12 cellular contexts compared by ENCODE assay signal in genomic region chr16:17328971-17329370, GRCh38.
DNase-seq lines count a peak whose midpoint lies in the region; TF ChIP-seq lines count a peak whose summit lies in the region.
"Had no signal": no experiment of that assay in that cellular context is flagged by ENCODE, and none has a peak within 500 bp of the region (broad histone marks: within the 10 kb centered on the region; RNA-seq: fewer than 3 reads in every experiment).

No MANE protein-coding gene starts in this region.

- H3K18ac ChIP-seq in mesenchymal stem cell (ENCODE audit: low read depth in 1 of 2, low read length in 2 of 2) = no peak overlapping the region

- H3K79me1 ChIP-seq in mesenchymal stem cell (replicated peaks; ENCODE audit: low read length, poor library complexity, severe bottlenecking) = no peaks in the 10 kb centered on the region

- no peak overlapping the region for H2BK120ac ChIP-seq in mesenchymal stem cell (ENCODE audit: low read depth, low read length)

- H3K14ac ChIP-seq in mesenchymal stem cell (ENCODE audit: low read length in 2 of 2) = no peak overlapping the region

- H4K91ac ChIP-seq in mesenchymal stem cell (ENCODE audit: low read length) = no peak overlapping the region

- no peaks in the 10 kb centered on the region for H3K9me3 ChIP-seq in mesenchymal stem cell (ENCODE audit: control insufficient read depth, low read length)
- H3K9me3 ChIP-seq in testis = no peaks in the 10 kb centered on the region
- H3K9me3 ChIP-seq: body of pancreas had no signal

- H3K23ac ChIP-seq in mesenchymal stem cell (ENCODE audit: low read length in 2 of 2) = no peak overlapping the region

- intact Hi-C loops in testis (cut with DNase I; ENCODE audit: low total_unique reads) = no loop called here

- no peak overlapping the region for H2BK5ac ChIP-seq in mesenchymal stem cell (ENCODE audit: low read depth, low read length, poor library complexity, severe bottlenecking)

- peak; percentile 83 for DNase-seq in NCI-H1694 treated with DMSO at 0.1 percent for 48 hours (lab: John Stamatoyannopoulos, UW)
- DNase-seq in coronary artery (ENCODE audit: low spot score) = no peak
- no peak for DNase-seq in mesenchymal stem cell
- peak; percentile 43 for DNase-seq in testis
- DNase-seq in GOT3 (lab: John Stamatoyannopoulos, UW) = no peak
- DNase-seq in NCI-H1417 treated with DMSO at 0.1 percent for 48 hours (lab: John Stamatoyannopoulos, UW) = no peak
- no peak for DNase-seq in retina
- no peak for DNase-seq in NCI-H1105 treated with DMSO at 0.1 percent for 48 hours (lab: John Stamatoyannopoulos, UW)
- DNase-seq: activated CD4-positive, alpha-beta T cell treated with anti-CD3 and anti-CD28 coated beads, Interleukin-2, amount 50 U/mL, for 4 hours; body of pancreas; CD8-positive, alpha-beta T cell; GF-D8 had no signal

- TF ChIP-seq CTCF in coronary artery (IDR thresholded peaks at IDR 0.05) (no peak), testis (IDR thresholded peaks at IDR 0.05) (no peak)

- H3K4me1 ChIP-seq in mesenchymal stem cell (ENCODE audit: control insufficient read depth, insufficient read depth, low read depth, low read length) = no peaks in the 10 kb centered on the region
- peaks cover 3% of the 10 kb centered on the region for H3K4me1 ChIP-seq in testis

- H2AK5ac ChIP-seq in mesenchymal stem cell (ENCODE audit: low read length, severe bottlenecking) = no peak overlapping the region

- H2BK15ac ChIP-seq in mesenchymal stem cell (ENCODE audit: low read depth, poor library complexity, severe bottlenecking) = no peak overlapping the region

- no peaks in the 10 kb centered on the region for H3K36me3 ChIP-seq in mesenchymal stem cell (ENCODE audit: control insufficient read depth in 1 of 2, insufficient read depth in 2 of 2, low read depth in 1 of 2, low read length in 2 of 2)
- H3K36me3 ChIP-seq in testis (ENCODE audit: low read depth, missing control alignments) = no peaks in the 10 kb centered on the region

- H3K9ac ChIP-seq in mesenchymal stem cell (ENCODE audit: low read length) = peak overlapping the region; percentile 65

- H2AFZ ChIP-seq in mesenchymal stem cell (ENCODE audit: low read depth, low read length) = no peak overlapping the region

- no peak overlapping the region for H2BK12ac ChIP-seq in mesenchymal stem cell (ENCODE audit: low read length in 2 of 2)

- H3K4me3 ChIP-seq in coronary artery = peak overlapping the region; percentile 34
- peak overlapping the region in 1 of 2 experiments; percentile 30 for H3K4me3 ChIP-seq in mesenchymal stem cell (ENCODE audit: insufficient read depth in 1 of 2, low read depth in 1 of 2, low read length in 2 of 2)
- H3K4me3 ChIP-seq in testis = no peak overlapping the region
- H3K4me3 ChIP-seq: body of pancreas had no signal

- H3K27ac ChIP-seq in coronary artery = peak overlapping the region; percentile 25 to 74
- no peak overlapping the region for H3K27ac ChIP-seq in mesenchymal stem cell (ENCODE audit: low read length, poor library complexity, severe bottlenecking)
- peak overlapping the region in 1 of 2 donors; percentile 67 for H3K27ac ChIP-seq in testis
- H3K27ac ChIP-seq: body of pancreas had no signal

- WGBS in mesenchymal stem cell = 80% methylated on average over 8 of the region's 9 CpGs
- 65 to 71% methylated on average over 9 of the region's 9 CpGs for WGBS in testis, 2 donors

- no peak overlapping the region for H3K4me2 ChIP-seq in mesenchymal stem cell (ENCODE audit: low read length, poor library complexity, severe bottlenecking)

- H3K4ac ChIP-seq in mesenchymal stem cell (ENCODE audit: low read depth in 1 of 2, low read length in 2 of 2) = no peak overlapping the region

- H4K8ac ChIP-seq in mesenchymal stem cell (ENCODE audit: low read length) = no peak overlapping the region

- TF ChIP-seq POLR2A in testis (IDR thresholded peaks at IDR 0.05) = no peak

- H3K27me3 ChIP-seq in mesenchymal stem cell (ENCODE audit: control insufficient read depth in 1 of 2, insufficient read depth in 1 of 2, low read length in 2 of 2) (no peaks in the 10 kb centered on the region), testis (no peaks in the 10 kb centered on the region)
- H3K27me3 ChIP-seq: body of pancreas had no signal

Comparison
In these comparisons a context has a peak if more than half of its experiments do, and no peak if none do; other contexts are left out.
1. DNase-seq: peak in NCI-H1694 treated with DMSO at 0.1 percent for 48 hours (single experiment) and testis (single experiment); none in coronary artery (single experiment), mesenchymal stem cell (single experiment), GOT3 (single experiment), NCI-H1417 treated with DMSO at 0.1 percent for 48 hours (single experiment), retina (single experiment) and NCI-H1105 treated with DMSO at 0.1 percent for 48 hours (single experiment).